ENCODE assay signal across 23 cellular contexts in genomic region chr6:142824491-142824890, GRCh38.
DNase-seq lines count a peak whose midpoint lies in the region; ATAC-seq, FAIRE-seq and TF ChIP-seq lines count a peak whose summit lies in the region.
"Had no signal": no experiment of that assay in that cellular context is flagged by ENCODE, and none has a peak within 500 bp of the region (broad histone marks: within the 10 kb centered on the region; RNA-seq: fewer than 3 reads in every experiment).

No MANE protein-coding gene starts in this region.

- no peaks in the 10 kb centered on the region for H3K36me3 ChIP-seq in pancreas
- H3K36me3 ChIP-seq: esophagus squamous epithelium, right atrium auricular region, WERI-Rb-1 had no signal

- peaks cover 4% of the 10 kb centered on the region for H3K9me3 Mint-ChIP-seq in activated CD4-positive, alpha-beta memory T cell treated with anti-CD3 and anti-CD28 coated beads for 36 hours
- H3K9me3 Mint-ChIP-seq in activated CD4-positive, alpha-beta memory T cell treated with anti-CD3 and anti-CD28 coated beads, Interleukin-2, amount 10 ng/mL, durations not matched to agents 7 days and 5 days = peaks cover 3% of the 10 kb centered on the region
- no peaks in the 10 kb centered on the region for H3K9me3 Mint-ChIP-seq in activated T-helper 17 cell treated with anti-CD3 and anti-CD28 coated beads, Interleukin-2, amount 50 U/mL, for 72 hours
- peaks cover 0 to 5% (median 0%) of the 10 kb centered on the region in 9 donors for H3K9me3 Mint-ChIP-seq in naive thymus-derived CD8-positive, alpha-beta T cell
- H3K9me3 Mint-ChIP-seq: brain; effector memory CD8-positive, alpha-beta T cell had no signal

- peaks cover 2% of the 10 kb centered on the region for H3K27me3 Mint-ChIP-seq in activated CD4-positive, alpha-beta memory T cell treated with anti-CD3 and anti-CD28 coated beads for 36 hours
- H3K27me3 Mint-ChIP-seq in activated CD4-positive, alpha-beta memory T cell treated with anti-CD3 and anti-CD28 coated beads, Interleukin-2, amount 10 ng/mL, durations not matched to agents 7 days and 5 days = no peaks in the 10 kb centered on the region
- no peaks in the 10 kb centered on the region for H3K27me3 Mint-ChIP-seq in activated T-helper 17 cell treated with anti-CD3 and anti-CD28 coated beads, Interleukin-2, amount 50 U/mL, for 72 hours
- no peaks in the 10 kb centered on the region for H3K27me3 Mint-ChIP-seq in naive thymus-derived CD8-positive, alpha-beta T cell
- H3K27me3 Mint-ChIP-seq: brain; effector memory CD8-positive, alpha-beta T cell had no signal

- intact Hi-C loops in activated CD4-positive, alpha-beta memory T cell treated with anti-CD3 and anti-CD28 coated beads for 36 hours (cut with micrococcal nuclease) = loop anchor here (5.0 kb wide), 1 partner anchor 132 kb away; no protein-coding TSS in a partner anchor
- intact Hi-C loops in pancreas (cut with DNase I) = no loop called here

- H3K4me3 Mint-ChIP-seq in activated CD4-positive, alpha-beta memory T cell treated with anti-CD3 and anti-CD28 coated beads for 36 hours = no peak overlapping the region
- no peak overlapping the region for H3K4me3 Mint-ChIP-seq in activated CD4-positive, alpha-beta memory T cell treated with anti-CD3 and anti-CD28 coated beads, Interleukin-2, amount 10 ng/mL, durations not matched to agents 7 days and 5 days
- H3K4me3 Mint-ChIP-seq in activated T-helper 17 cell treated with anti-CD3 and anti-CD28 coated beads, Interleukin-2, amount 50 U/mL, for 72 hours = peak overlapping the region; percentile 53
- no peak overlapping the region for H3K4me3 Mint-ChIP-seq in naive thymus-derived CD8-positive, alpha-beta T cell
- H3K4me3 Mint-ChIP-seq: effector memory CD8-positive, alpha-beta T cell had no signal

- 69 to 76% methylated on average over 3 of the region's 3 CpGs for WGBS in pancreas, 2 donors

- no peak for DNase-seq in activated CD4-positive, alpha-beta memory T cell treated with anti-CD3 and anti-CD28 coated beads for 36 hours
- no peak for DNase-seq in activated CD4-positive, alpha-beta memory T cell treated with anti-CD3 and anti-CD28 coated beads, Interleukin-2, amount 10 ng/mL, durations not matched to agents 7 days and 5 days
- DNase-seq in GM12891 (ENCODE audit: insufficient read length, low spot score) (no peak), pancreas (no peak)
- DNase-seq in naive thymus-derived CD8-positive, alpha-beta T cell = no peak
- no peak for DNase-seq in stimulated activated naive CD4-positive, alpha-beta T cell treated with Interleukin-2 at 50 U/mL for 16 hours (lab: John Stamatoyannopoulos, UW)
- DNase-seq: activated CD8-positive, alpha-beta memory T cell treated with anti-CD3 and anti-CD28 coated beads for 24 hours; activated T-cell treated with anti-CD3 and anti-CD28 coated beads, Interleukin-2, amount 50 U/mL, for 72 hours; DMS153; effector memory CD8-positive, alpha-beta T cell; esophagus squamous epithelium; GDM1; MM.1S; NCI-H146; NCI-H748 treated with DMSO at 0.1 percent for 48 hours; stimulated activated CD4-positive, alpha-beta T cell treated with anti-CD3 and anti-CD28 coated beads, Interleukin-12 subunit alpha, Interleukin-12 subunit beta, amount 100 ng/mL, for 4 hours; WERI-Rb-1 had no signal

- TF ChIP-seq POLR2A in GM12891 (IDR thresholded peaks at IDR 0.05; ENCODE audit: low read depth, low read length) = no peak

- CTCF ChIA-PET in activated CD4-positive, alpha-beta memory T cell treated with anti-CD3 and anti-CD28 coated beads for 36 hours (lab: Charles Lee) = interaction anchor here (1.0 to 2.2 kb wide), 7 partner anchors 10 to 202 kb away, joined by 3 to 7 read pairs (median 5); no protein-coding TSS in a partner anchor
- CTCF ChIA-PET in activated CD4-positive, alpha-beta memory T cell treated with anti-CD3 and anti-CD28 coated beads, Interleukin-2, amount 10 ng/mL, durations not matched to agents 7 days and 5 days (lab: Charles Lee) = interaction anchor here (0.6 to 2.0 kb wide), 8 partner anchors 9 to 705 kb away, joined by 3 to 8 read pairs (median 4); no protein-coding TSS in a partner anchor

- peaks cover 19% of the 10 kb centered on the region for H3K36me3 Mint-ChIP-seq in activated CD4-positive, alpha-beta memory T cell treated with anti-CD3 and anti-CD28 coated beads for 36 hours
- H3K36me3 Mint-ChIP-seq in activated CD4-positive, alpha-beta memory T cell treated with anti-CD3 and anti-CD28 coated beads, Interleukin-2, amount 10 ng/mL, durations not matched to agents 7 days and 5 days (ENCODE audit: low read depth) = peaks cover 27% of the 10 kb centered on the region
- peaks cover 75% of the 10 kb centered on the region for H3K36me3 Mint-ChIP-seq in activated T-helper 17 cell treated with anti-CD3 and anti-CD28 coated beads, Interleukin-2, amount 50 U/mL, for 72 hours (ENCODE audit: low read depth)
- H3K36me3 Mint-ChIP-seq in naive thymus-derived CD8-positive, alpha-beta T cell = peaks cover 0 to 23% (median 12%) of the 10 kb centered on the region in 3 donors
- H3K36me3 Mint-ChIP-seq: brain had no signal

- no peaks in the 10 kb centered on the region for H3K9me3 ChIP-seq in pancreas
- H3K9me3 ChIP-seq: esophagus squamous epithelium, right atrium auricular region had no signal

- no peak for ATAC-seq in activated T-helper 17 cell treated with anti-CD3 and anti-CD28 coated beads, Interleukin-2, amount 50 U/mL, for 72 hours (replicated peaks)
- ATAC-seq in naive thymus-derived CD8-positive, alpha-beta T cell = no peak
- ATAC-seq in HG03045 (IDR thresholded peaks at IDR 0.05; ENCODE audit: unreplicated experiment) = no peak
- no peak for ATAC-seq in pancreas
- ATAC-seq: activated T-cell treated with anti-CD3 and anti-CD28 coated beads, Interleukin-2, amount 50 U/mL, for 72 hours; effector memory CD8-positive, alpha-beta T cell had no signal

- no peaks in the 10 kb centered on the region for H3K27me3 ChIP-seq in pancreas
- H3K27me3 ChIP-seq: BLaER1 treated with 17β-estradiol and CSF1 and Interleukin-3, amounts not matched to agents 10 nM and 100 nM; esophagus squamous epithelium; right atrium auricular region had no signal

- peak overlapping the region; percentile 65 for H3K27ac Mint-ChIP-seq in activated CD4-positive, alpha-beta memory T cell treated with anti-CD3 and anti-CD28 coated beads for 36 hours
- no peak overlapping the region for H3K27ac Mint-ChIP-seq in activated CD4-positive, alpha-beta memory T cell treated with anti-CD3 and anti-CD28 coated beads, Interleukin-2, amount 10 ng/mL, durations not matched to agents 7 days and 5 days
- H3K27ac Mint-ChIP-seq in activated T-helper 17 cell treated with anti-CD3 and anti-CD28 coated beads, Interleukin-2, amount 50 U/mL, for 72 hours = peak overlapping the region; percentile 57
- H3K27ac Mint-ChIP-seq in naive thymus-derived CD8-positive, alpha-beta T cell = peak overlapping the region in 9 of 10 donors; percentile 7 to 88 (median 71)
- H3K27ac Mint-ChIP-seq: activated T-cell treated with anti-CD3 and anti-CD28 coated beads, Interleukin-2, amount 50 U/mL, for 72 hours; effector memory CD8-positive, alpha-beta T cell had no signal

- no peak overlapping the region for H3K4me3 ChIP-seq in pancreas
- H3K4me3 ChIP-seq: BLaER1 treated with 17β-estradiol and CSF1 and Interleukin-3, amounts not matched to agents 10 nM and 100 nM; esophagus squamous epithelium; right atrium auricular region had no signal

- POLR2A ChIA-PET in activated CD4-positive, alpha-beta memory T cell treated with anti-CD3 and anti-CD28 coated beads for 36 hours (lab: Charles Lee) = interaction anchor here (0.5 to 6.4 kb wide), 2 partner anchors 17 to 22 kb away, joined by 3 to 34 read pairs; no protein-coding TSS in a partner anchor
- POLR2A ChIA-PET in activated CD4-positive, alpha-beta memory T cell treated with anti-CD3 and anti-CD28 coated beads, Interleukin-2, amount 10 ng/mL, durations not matched to agents 7 days and 5 days (lab: Charles Lee) = interaction anchor here (1.0 to 3.7 kb wide), 5 partner anchors 14 to 82 kb away, joined by 3 to 13 read pairs (median 3); no protein-coding TSS in a partner anchor
- POLR2A ChIA-PET in naive thymus-derived CD8-positive, alpha-beta T cell (lab: Charles Lee) = interaction anchor here (1.0 to 1.7 kb wide), 2 partner anchors 29 to 33 kb away, joined by 3 to 5 read pairs; no protein-coding TSS in a partner anchor

- TF ChIP-seq CTCF in pancreas (IDR thresholded peaks at IDR 0.05) = no peak

- FAIRE-seq in GM12891 (lab: Jason Lieb, UNC) = peak; percentile 33
- no peak for FAIRE-seq in pancreas (lab: Jason Lieb, UNC)
- FAIRE-seq: urothelium cell line had no signal

- H3K4me1 ChIP-seq in pancreas = peaks cover 5 to 21% (median 11%) of the 10 kb centered on the region in 3 donors

- peaks cover 76% of the 10 kb centered on the region for H3K4me1 Mint-ChIP-seq in activated CD4-positive, alpha-beta memory T cell treated with anti-CD3 and anti-CD28 coated beads for 36 hours (ENCODE audit: low read depth)
- H3K4me1 Mint-ChIP-seq in activated CD4-positive, alpha-beta memory T cell treated with anti-CD3 and anti-CD28 coated beads, Interleukin-2, amount 10 ng/mL, durations not matched to agents 7 days and 5 days = peaks cover 47% of the 10 kb centered on the region
- peaks cover 61% of the 10 kb centered on the region for H3K4me1 Mint-ChIP-seq in activated T-helper 17 cell treated with anti-CD3 and anti-CD28 coated beads, Interleukin-2, amount 50 U/mL, for 72 hours
- peaks cover 40 to 81% (median 76%) of the 10 kb centered on the region in 4 donors for H3K4me1 Mint-ChIP-seq in naive thymus-derived CD8-positive, alpha-beta T cell

- H3K27ac ChIP-seq in pancreas = no peak overlapping the region
- H3K27ac ChIP-seq: BLaER1 treated with 17β-estradiol and CSF1 and Interleukin-3, amounts not matched to agents 10 nM and 100 nM; right atrium auricular region; WERI-Rb-1 had no signal

TF ChIP-seq in GM12891, 5 proteins besides CTCF, POLR2A, EP300 and RAD21:
- no peak for TF ChIP-seq POU2F2 (IDR thresholded peaks at IDR 0.05; ENCODE audit: low read depth, low read length)
- TF ChIP-seq SPI1 (IDR thresholded peaks at IDR 0.05; ENCODE audit: low read depth, low read length) = no peak
- TF ChIP-seq TAF1 (IDR thresholded peaks at IDR 0.05; ENCODE audit: low read depth, low read length) = no peak
- TF ChIP-seq PAX5 (IDR thresholded peaks at IDR 0.05; ENCODE audit: insufficient read depth, low read length, severe bottlenecking) = no peak
- no peak for TF ChIP-seq POLR2AphosphoS5 (IDR thresholded peaks at IDR 0.05; ENCODE audit: low read depth, low read length)
